Comparison of ENCODE assay signal across 16 cellular contexts in the genomic region with DNA sequence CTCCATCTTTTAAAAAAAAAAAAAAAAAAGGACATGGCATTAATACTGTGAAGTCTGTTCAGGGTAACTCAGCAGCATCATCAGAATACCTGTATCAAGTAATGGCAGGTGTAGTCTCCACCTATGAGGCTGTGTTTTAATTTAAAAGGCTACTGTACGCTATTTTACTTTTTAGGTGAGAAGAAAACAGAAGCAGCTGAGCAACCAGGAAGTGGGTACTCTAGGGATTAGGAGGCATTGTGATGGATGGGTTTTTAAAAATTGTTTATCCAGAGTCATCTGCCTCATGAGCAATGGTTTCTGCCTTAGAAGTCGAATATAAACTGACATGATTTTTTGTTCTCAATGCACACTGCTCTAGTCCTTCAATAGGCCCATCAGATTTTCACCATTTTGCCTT. TPM values are rescaled to one million over a fixed set of nuclear protein-coding genes. Genes with fewer than 3 reads are reported as not detected.
DNase-seq lines count a peak whose midpoint lies in the region; ATAC-seq, FAIRE-seq and TF ChIP-seq lines count a peak whose summit lies in the region.
"Had no signal": no experiment of that assay in that cellular context is flagged by ENCODE, and none has a peak within 500 bp of the region (broad histone marks: within the 10 kb centered on the region; RNA-seq: fewer than 3 reads in every experiment).

No MANE protein-coding gene starts in this region.

- H3K36me3 ChIP-seq in CD4-positive, CD25-positive, alpha-beta regulatory T cell (ENCODE audit: control insufficient read depth, insufficient read depth, low read length): peaks cover 96% of the 10 kb centered on the region
- H3K36me3 ChIP-seq in mesenchymal stem cell (ENCODE audit: control insufficient read depth in 1 of 2, insufficient read depth in 2 of 2, low read depth in 1 of 2, low read length in 2 of 2): peaks cover 4 to 85% of the 10 kb centered on the region in 2 experiments

- peak; percentile 42; the same call in 1 of the 2 replicates for TF ChIP-seq POLR2A in GM12891 (IDR thresholded peaks at IDR 0.05; ENCODE audit: low read depth, low read length)

- H3K27ac ChIP-seq in CD4-positive, CD25-positive, alpha-beta regulatory T cell (ENCODE audit: insufficient read depth, low read length, poor library complexity, severe bottlenecking): no peak overlapping the region
- no peak overlapping the region for H3K27ac ChIP-seq in mesenchymal stem cell (ENCODE audit: low read length, poor library complexity, severe bottlenecking)

- no peaks in the 10 kb centered on the region for H3K9me3 ChIP-seq in CD4-positive, CD25-positive, alpha-beta regulatory T cell (ENCODE audit: control insufficient read depth in 2 of 2, low read length in 2 of 2)
- no peaks in the 10 kb centered on the region for H3K9me3 ChIP-seq in mesenchymal stem cell (ENCODE audit: control insufficient read depth, low read length)

- H2BK12ac ChIP-seq in mesenchymal stem cell (ENCODE audit: low read length in 2 of 2): no peak overlapping the region

- 62% methylated on average over 2 of the region's 2 CpGs for WGBS in mesenchymal stem cell

- no peaks in the 10 kb centered on the region for H3K27me3 ChIP-seq in CD4-positive, CD25-positive, alpha-beta regulatory T cell (ENCODE audit: control insufficient read depth, insufficient read depth, low read length)
- H3K27me3 ChIP-seq in mesenchymal stem cell (ENCODE audit: control insufficient read depth in 1 of 2, insufficient read depth in 1 of 2, low read length in 2 of 2): no peaks in the 10 kb centered on the region

- H2AFZ ChIP-seq in mesenchymal stem cell (ENCODE audit: low read depth, low read length): no peak overlapping the region

- no peak overlapping the region for H4K8ac ChIP-seq in mesenchymal stem cell (ENCODE audit: low read length)

- no peak overlapping the region for H3K23ac ChIP-seq in mesenchymal stem cell (ENCODE audit: low read length in 2 of 2)

- no peaks in the 10 kb centered on the region for H3K79me1 ChIP-seq in mesenchymal stem cell (replicated peaks; ENCODE audit: low read length, poor library complexity, severe bottlenecking)

- H3K4me3 Mint-ChIP-seq in CD4-positive, CD25-positive, alpha-beta regulatory T cell: no peak overlapping the region
- H3K4me3 Mint-ChIP-seq: memory B cell; naive thymus-derived CD8-positive, alpha-beta T cell; T-cell had no signal

- no peak overlapping the region for H2BK15ac ChIP-seq in mesenchymal stem cell (ENCODE audit: low read depth, poor library complexity, severe bottlenecking)

- peaks cover 51% of the 10 kb centered on the region for H3K36me3 Mint-ChIP-seq in CD4-positive, CD25-positive, alpha-beta regulatory T cell

- H3K27me3 Mint-ChIP-seq in CD4-positive, CD25-positive, alpha-beta regulatory T cell: no peaks in the 10 kb centered on the region
- H3K27me3 Mint-ChIP-seq: memory B cell; naive thymus-derived CD8-positive, alpha-beta T cell; T-cell had no signal

- no peaks in the 10 kb centered on the region for H3K4me1 ChIP-seq in CD4-positive, CD25-positive, alpha-beta regulatory T cell (ENCODE audit: control insufficient read depth, insufficient read depth, low read length, poor library complexity, severe bottlenecking)
- no peaks in the 10 kb centered on the region for H3K4me1 ChIP-seq in mesenchymal stem cell (ENCODE audit: control insufficient read depth, insufficient read depth, low read depth, low read length)

- no peak overlapping the region for H3K4me3 ChIP-seq in CD4-positive, CD25-positive, alpha-beta regulatory T cell (ENCODE audit: low read depth, low read length)
- no peak overlapping the region for H3K4me3 ChIP-seq in mesenchymal stem cell (ENCODE audit: insufficient read depth in 1 of 2, low read depth in 1 of 2, low read length in 2 of 2)

- no peak overlapping the region for H3K4ac ChIP-seq in mesenchymal stem cell (ENCODE audit: low read depth in 1 of 2, low read length in 2 of 2)

- POLR2A ChIA-PET in HEK293T (lab: Yijun Ruan, JAX): no interaction called here

- H2AK5ac ChIP-seq in mesenchymal stem cell (ENCODE audit: low read length, severe bottlenecking): no peak overlapping the region

- H2BK120ac ChIP-seq in mesenchymal stem cell (ENCODE audit: low read depth, low read length): no peak overlapping the region

- H3K4me2 ChIP-seq in mesenchymal stem cell (ENCODE audit: low read length, poor library complexity, severe bottlenecking): no peak overlapping the region

- no peaks in the 10 kb centered on the region for H3K9me3 Mint-ChIP-seq in CD4-positive, CD25-positive, alpha-beta regulatory T cell
- H3K9me3 Mint-ChIP-seq: memory B cell; naive thymus-derived CD8-positive, alpha-beta T cell; T-cell had no signal

- FAIRE-seq in GM12891 (lab: Jason Lieb, UNC): no peak
- FAIRE-seq: colon, TTC549 had no signal

- no peak overlapping the region for H4K91ac ChIP-seq in mesenchymal stem cell (ENCODE audit: low read length)

- CTCF ChIA-PET in HEK293T (lab: Yijun Ruan, JAX): no interaction called here

- no peak overlapping the region for H3K14ac ChIP-seq in mesenchymal stem cell (ENCODE audit: low read length in 2 of 2)

- H3K4me1 Mint-ChIP-seq in CD4-positive, CD25-positive, alpha-beta regulatory T cell: peaks cover 11 to 27% (median 20%) of the 10 kb centered on the region in 4 donors
- H3K4me1 Mint-ChIP-seq: memory B cell had no signal

- no peak overlapping the region for H3K9ac ChIP-seq in mesenchymal stem cell (ENCODE audit: low read length)

- H3K18ac ChIP-seq in mesenchymal stem cell (ENCODE audit: low read depth in 1 of 2, low read length in 2 of 2): no peak overlapping the region

- no peak for DNase-seq in CD4-positive, CD25-positive, alpha-beta regulatory T cell
- DNase-seq in GM12891 (ENCODE audit: insufficient read length, low spot score) (no peak), NCI-H69 (lab: John Stamatoyannopoulos, UW) (peak; percentile 85), mesenchymal stem cell (peak; percentile 12), superior temporal gyrus (ENCODE audit: extremely low spot score) (no peak), HEK293T (ENCODE audit: extremely low spot score) (no peak), RKO (ENCODE audit: low spot score) (no peak)
- DNase-seq: activated CD4-positive, alpha-beta T cell treated with anti-CD3 and anti-CD28 coated beads for 1 hour; left cardiac atrium; naive thymus-derived CD8-positive, alpha-beta T cell; posterior cingulate gyrus; T-cell had no signal

- no peak for ATAC-seq in CD4-positive, CD25-positive, alpha-beta regulatory T cell (ENCODE audit: low read depth in 2 of 2)
- ATAC-seq: left cardiac atrium; naive thymus-derived CD8-positive, alpha-beta T cell; Right ventricle myocardium inferior; T-cell had no signal

- H2BK5ac ChIP-seq in mesenchymal stem cell (ENCODE audit: low read depth, low read length, poor library complexity, severe bottlenecking): no peak overlapping the region

- peak overlapping the region in 2 of 3 donors; percentile 20 to 32 for H3K27ac Mint-ChIP-seq in CD4-positive, CD25-positive, alpha-beta regulatory T cell
- H3K27ac Mint-ChIP-seq: memory B cell, T-cell had no signal

TF ChIP-seq in GM12891, 5 proteins besides CTCF, POLR2A, EP300 and RAD21:
- 0 out of 2 replicates have a peak, but pooled peaks have one; percentile 30 for TF ChIP-seq POLR2AphosphoS5 (IDR thresholded peaks at IDR 0.05; ENCODE audit: low read depth, low read length)
- TF ChIP-seq POU2F2 (IDR thresholded peaks at IDR 0.05; ENCODE audit: low read depth, low read length): no peak
- TF ChIP-seq PAX5 (IDR thresholded peaks at IDR 0.05; ENCODE audit: insufficient read depth, low read length, severe bottlenecking): no peak
- TF ChIP-seq TAF1 (IDR thresholded peaks at IDR 0.05; ENCODE audit: low read depth, low read length): no peak

TF ChIP-seq in HEK293T, 16 proteins besides CTCF, POLR2A, EP300 and RAD21:
- TF ChIP-seq CTBP1 (IDR thresholded peaks at IDR 0.05; ENCODE audit: borderline replicate concordance) (no peak), FOXA1 (IDR thresholded peaks at IDR 0.05) (no peak), FOXK2 (IDR thresholded peaks at IDR 0.05) (no peak), LEF1 (IDR thresholded peaks at IDR 0.05; ENCODE audit: borderline replicate concordance) (no peak), L3MBTL2 (conservative IDR thresholded peaks at IDR 0.05) (no peak), FOXM1 (IDR thresholded peaks at IDR 0.05; ENCODE audit: borderline replicate concordance) (no peak), ARNT (IDR thresholded peaks at IDR 0.05) (no peak), HDGF (IDR thresholded peaks at IDR 0.05; ENCODE audit: borderline replicate concordance) (no peak), BHLHE40 (IDR thresholded peaks at IDR 0.05; ENCODE audit: borderline replicate concordance) (no peak), SUZ12 (IDR thresholded peaks at IDR 0.05) (no peak), SP1 (IDR thresholded peaks at IDR 0.05) (no peak), ELF4 (IDR thresholded peaks at IDR 0.05) (no peak), NFRKB (IDR thresholded peaks at IDR 0.05) (no peak), ZNF384 (IDR thresholded peaks at IDR 0.05) (no peak), TARDBP (IDR thresholded peaks at IDR 0.05) (no peak)
- TF ChIP-seq, protein P1, sequence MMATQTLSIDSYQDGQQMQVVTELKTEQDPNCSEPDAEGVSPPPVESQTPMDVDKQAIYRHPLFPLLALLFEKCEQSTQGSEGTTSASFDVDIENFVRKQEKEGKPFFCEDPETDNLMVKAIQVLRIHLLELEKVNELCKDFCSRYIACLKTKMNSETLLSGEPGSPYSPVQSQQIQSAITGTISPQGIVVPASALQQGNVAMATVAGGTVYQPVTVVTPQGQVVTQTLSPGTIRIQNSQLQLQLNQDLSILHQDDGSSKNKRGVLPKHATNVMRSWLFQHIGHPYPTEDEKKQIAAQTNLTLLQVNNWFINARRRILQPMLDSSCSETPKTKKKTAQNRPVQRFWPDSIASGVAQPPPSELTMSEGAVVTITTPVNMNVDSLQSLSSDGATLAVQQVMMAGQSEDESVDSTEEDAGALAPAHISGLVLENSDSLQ (IDR thresholded peaks at IDR 0.05): no peak

RNA-seq across cellular contexts. Expression of a gene that starts 42.7 kb away (rescaled TPM):
- 131 TPM for total RNA-seq in CD4-positive, CD25-positive, alpha-beta regulatory T cell
- polyA plus RNA-seq in CD4-positive, CD25-positive, alpha-beta regulatory T cell: 100 to 1,000 TPM in 3 of 4 donors, 10 to 100 TPM in 1; 86.0 to 136 (median 113) TPM
- 147 TPM for polyA plus RNA-seq in GM12891 (2012; ENCODE audit: low read depth, missing spikeins)
- polyA plus RNA-seq in mesenchymal stem cell (2013, experiment 1 of 2): 52.7 TPM
- 54.9 TPM for polyA plus RNA-seq in mesenchymal stem cell (2013, experiment 2 of 2)

RNA-seq across cellular contexts. Expression of a gene that starts 45.4 kb away (rescaled TPM):
- 14.0 TPM for total RNA-seq in CD4-positive, CD25-positive, alpha-beta regulatory T cell
- polyA plus RNA-seq in CD4-positive, CD25-positive, alpha-beta regulatory T cell: 10 to 100 TPM in 3 of 4 donors, 1 to 10 TPM in 1; 8.1 to 15.3 (median 12.5) TPM
- 16.6 TPM for polyA plus RNA-seq in GM12891 (2012; ENCODE audit: low read depth, missing spikeins)
- polyA plus RNA-seq in mesenchymal stem cell (2013, experiment 1 of 2): 32.6 TPM
- 32.9 TPM for polyA plus RNA-seq in mesenchymal stem cell (2013, experiment 2 of 2)

Comparison
In these comparisons a context has a peak if more than half of its experiments do, and no peak if none do; other contexts are left out.
1. DNase-seq: peak in NCI-H69 (single experiment) and mesenchymal stem cell (single experiment); none in CD4-positive, CD25-positive, alpha-beta regulatory T cell (0 of 3), GM12891 (single experiment), superior temporal gyrus (single experiment), HEK293T (single experiment) and RKO (single experiment).